15 cellular contexts compared by ENCODE assay signal in the genomic region with DNA sequence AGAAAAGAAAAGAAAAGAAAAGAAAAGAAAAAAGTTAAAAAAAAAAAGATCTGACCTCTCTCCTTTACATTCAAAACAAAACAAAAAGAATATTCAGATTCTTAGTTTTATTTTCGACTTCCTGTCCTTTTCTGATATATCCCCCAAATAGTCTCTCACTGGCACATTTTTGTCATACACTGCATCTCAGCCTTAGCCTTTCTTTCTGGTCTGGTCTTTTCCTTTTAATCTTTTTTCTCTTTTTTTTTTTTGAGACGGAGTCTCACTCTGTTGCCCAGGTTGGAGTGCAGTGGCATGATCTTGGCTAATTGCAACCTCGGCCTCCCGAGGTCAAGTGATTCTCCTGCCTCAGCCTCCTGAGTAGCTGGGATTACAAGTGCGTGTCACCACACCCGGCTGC. TPM values are rescaled to one million over a fixed set of nuclear protein-coding genes. Genes with fewer than 3 reads are reported as not detected.
A peak's percentile ranks its signal among the peaks of the same experiment; 100 is the strongest.
DNase-seq lines count a peak whose midpoint lies in the region; ATAC-seq and TF ChIP-seq lines count a peak whose summit lies in the region.
"Had no signal": no experiment of that assay in that cellular context is flagged by ENCODE, and none has a peak within 500 bp of the region (broad histone marks: within the 10 kb centered on the region; RNA-seq: fewer than 3 reads in every experiment).

No MANE protein-coding gene starts in this region.

- no TSS peak for BruUV-seq in OCI-LY7 (replicated peaks; lab: Mats Ljungman, UMichigan)

- peaks cover 8% of the 10 kb centered on the region; the same call in 1 of the 2 replicates for H4K20me1 ChIP-seq in OCI-LY7 (ENCODE audit: insufficient read depth, low read length)

- peak overlapping the region; percentile 97 for H3K27ac Mint-ChIP-seq in mesothelial cell of epicardium

- POLR2A ChIA-PET in OCI-LY7 (lab: Charles Lee): no interaction called here

- no peaks in the 10 kb centered on the region for H3K36me3 Mint-ChIP-seq in mesothelial cell of epicardium

- no peak overlapping the region for H3K4me3 Mint-ChIP-seq in mesothelial cell of epicardium

- H3K79me2 ChIP-seq in OCI-LY7 (ENCODE audit: insufficient read depth, low read depth, low read length): peaks cover 29% of the 10 kb centered on the region

- no peak overlapping the region for H3K4me2 ChIP-seq in OCI-LY7 (ENCODE audit: low read length)

- H3K9me3 Mint-ChIP-seq in mesothelial cell of epicardium: no peaks in the 10 kb centered on the region

- H3K4me1 ChIP-seq in OCI-LY7 (ENCODE audit: insufficient read depth, low read length, poor library complexity, severe bottlenecking): peaks cover 17% of the 10 kb centered on the region
- H3K4me1 ChIP-seq: BE2C had no signal

- no peak for ATAC-seq in GM19351 (IDR thresholded peaks at IDR 0.05; ENCODE audit: unreplicated experiment)

- CTCF ChIA-PET in OCI-LY7 (lab: Charles Lee; ENCODE audit: unreplicated experiment): no interaction called here

- H2AFZ ChIP-seq in OCI-LY7 (ENCODE audit: low read length): peak overlapping the region; percentile 97; the same call in 1 of the 2 replicates

- peak overlapping the region; percentile 24; the same call in 1 of the 2 replicates for H3K27ac ChIP-seq in C4-2B
- H3K27ac ChIP-seq in OCI-LY7 (ENCODE audit: low read depth, low read length, poor library complexity, severe bottlenecking): no peak overlapping the region

- peak; percentile 57 for DNase-seq in GM12865 (ENCODE audit: low read depth)
- no peak for DNase-seq in OCI-LY7 (ENCODE audit: low spot score)
- DNase-seq in mesothelial cell of epicardium (ENCODE audit: low spot score in 2 of 2, unreplicated experiment in 2 of 2): no peak
- no peak for DNase-seq in SW480 (ENCODE audit: low spot score)
- no peak for DNase-seq in NK-92 treated with Interleukin-12 subunit alpha and Interleukin-12 subunit beta, amount 100 ng/mL, for 24 hours (lab: John Stamatoyannopoulos, UW)
- DNase-seq in NCI-H524 (lab: John Stamatoyannopoulos, UW): no peak
- DNase-seq: activated gamma-delta T cell treated with Interleukin-2 at 50 U/mL for 16 hours, BE2C, DMS79 treated with DMSO at 0.1 percent for 48 hours, MG63, NCI-H2029 treated with DMSO at 0.1 percent for 48 hours, NCI-H526 treated with DMSO at 0.1 percent for 48 hours had no signal

- intact Hi-C loops in OCI-LY7 (cut with micrococcal nuclease; ENCODE audit: unreplicated experiment): no loop called here

- H3K9me3 ChIP-seq in OCI-LY7 (ENCODE audit: low read length): no peaks in the 10 kb centered on the region
- H3K9me3 ChIP-seq: BE2C, MG63 had no signal

- TF ChIP-seq CTCF in C4-2B (conservative IDR thresholded peaks at IDR 0.05): no peak
- no peak for TF ChIP-seq CTCF in GM12865 (IDR thresholded peaks at IDR 0.05; ENCODE audit: insufficient read depth, low read depth, low read length, missing control alignments)
- no peak for TF ChIP-seq CTCF in OCI-LY7 (conservative IDR thresholded peaks at IDR 0.05; ENCODE audit: low read length)
- TF ChIP-seq CTCF in mesothelial cell of epicardium (IDR thresholded peaks at IDR 0.05; ENCODE audit: unreplicated experiment): no peak

- peaks cover 18% of the 10 kb centered on the region for H3K4me1 Mint-ChIP-seq in mesothelial cell of epicardium

- no peaks in the 10 kb centered on the region for H3K27me3 Mint-ChIP-seq in mesothelial cell of epicardium (ENCODE audit: low read depth)

- H3K9me2 ChIP-seq in OCI-LY7 (ENCODE audit: insufficient read depth, low read length): no peaks in the 10 kb centered on the region

- H3K36me3 ChIP-seq in OCI-LY7 (ENCODE audit: insufficient read depth, low read length): peaks cover 14% of the 10 kb centered on the region
- H3K36me3 ChIP-seq: BE2C had no signal

- H3K4me3 ChIP-seq in GM12865 (ENCODE audit: low read depth, low read length): peak overlapping the region; percentile 95
- H3K4me3 ChIP-seq in OCI-LY7 (ENCODE audit: low read depth, low read length, poor library complexity, severe bottlenecking): no peak overlapping the region
- H3K4me3 ChIP-seq: coronary artery, MG63 had no signal

RNA-seq across cellular contexts. Expression of gene RIOK3, which starts 1.6 kb away (rescaled TPM):
- 18.1 and 26.6 TPM in 2 replicates for total RNA-seq in OCI-LY7 (2014; rRNA removed; shearing (Covaris generic))
- total RNA-seq in OCI-LY7 (2022) (52.2 and 52.4 TPM in 2 replicates), mesothelial cell of epicardium (41.7 to 44.2 TPM (median 42.0 TPM) in 3 replicates)

RNA-seq across cellular contexts. Expression of gene RMC1, which starts 51.8 kb away (rescaled TPM):
- total RNA-seq in OCI-LY7 (2014; rRNA removed; shearing (Covaris generic)): 28.4 and 32.8 TPM in 2 replicates
- total RNA-seq in OCI-LY7 (2022): 36.2 and 41.5 TPM in 2 replicates
- total RNA-seq in mesothelial cell of epicardium: 18.8 to 20.0 TPM (median 19.4 TPM) in 3 replicates
